Comparison of ENCODE assay signal across 25 cellular contexts in the genomic region with DNA sequence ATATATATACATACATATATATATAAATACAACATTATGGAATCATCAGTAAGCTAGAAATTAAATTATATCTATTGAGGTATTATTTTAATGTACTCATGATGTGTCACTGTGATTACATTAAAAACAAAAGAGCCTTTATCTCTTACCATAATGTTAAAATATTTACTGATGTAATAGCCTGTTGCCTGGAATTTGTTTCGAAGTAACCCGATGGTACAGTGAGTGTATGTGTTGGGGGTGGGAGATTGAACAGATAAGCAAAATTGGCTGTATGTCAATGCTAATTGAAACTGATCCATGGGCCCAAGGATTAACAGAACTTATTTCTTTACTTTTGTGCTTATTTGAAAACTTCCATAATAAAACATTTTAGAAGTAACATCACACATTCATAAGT.
DNase-seq lines count a peak whose midpoint lies in the region; ATAC-seq, FAIRE-seq and TF ChIP-seq lines count a peak whose summit lies in the region.
"Had no signal": no experiment of that assay in that cellular context is flagged by ENCODE, and none has a peak within 500 bp of the region (broad histone marks: within the 10 kb centered on the region; RNA-seq: fewer than 3 reads in every experiment).

No MANE protein-coding gene starts in this region.

- ATAC-seq in GM21723 (IDR thresholded peaks at IDR 0.05; ENCODE audit: unreplicated experiment): no peak
- ATAC-seq: naive thymus-derived CD8-positive, alpha-beta T cell had no signal

- peak; percentile 39 for DNase-seq in Caki2 (ENCODE audit: low read depth)
- DNase-seq in OCI-M1 (lab: John Stamatoyannopoulos, UW): peak; percentile 7
- DNase-seq in astrocyte (ENCODE audit: low read depth): peak; percentile 70
- peak; percentile 16 to 52 for DNase-seq in foreskin fibroblast
- no peak for DNase-seq in H4 (ENCODE audit: low spot score)
- DNase-seq in NOMO-1 treated with DMSO at 0.1 percent for 48 hours (lab: John Stamatoyannopoulos, UW; ENCODE audit: unreplicated experiment): no peak
- DNase-seq: activated B cell treated with CpG ODN at 0.5 μM for 24 hours; activated CD4-positive, alpha-beta T cell treated with anti-CD3 and anti-CD28 coated beads, Interleukin-2, amount 50 U/mL, for 1 hour; activated naive CD4-positive, alpha-beta T cell treated with anti-CD3 and anti-CD28 coated beads for 36 hours; amygdala; COR-L47; dermis blood vessel endothelial cell; DMS79 treated with DMSO at 0.1 percent for 48 hours; H9; naive thymus-derived CD8-positive, alpha-beta T cell; NCI-H1092 treated with DMSO at 0.1 percent for 48 hours; NCI-H1930; NCI-H748 treated with DMSO at 0.1 percent for 48 hours; occipital lobe; stimulated activated CD4-positive, alpha-beta T cell treated with anti-CD3 and anti-CD28 coated beads, Interleukin-2, amount 100 ng/mL, for 24 hours; T-helper 9 cell; tibial artery had no signal

- no peak overlapping the region for H3K9ac ChIP-seq in astrocyte (ENCODE audit: low read length)
- H3K9ac ChIP-seq: BLaER1 treated with 17β-estradiol and CSF1 and Interleukin-3, amounts not matched to agents 10 nM and 100 nM had no signal

- H3K27me3 Mint-ChIP-seq in astrocyte (ENCODE audit: low read depth, unreplicated experiment): no peaks in the 10 kb centered on the region
- H3K27me3 Mint-ChIP-seq: activated B cell treated with CpG ODN at 0.5 μM for 24 hours; naive thymus-derived CD8-positive, alpha-beta T cell had no signal

- no peak for FAIRE-seq in astrocyte (lab: Jason Lieb, UNC)
- FAIRE-seq: GM19239 had no signal

- no peaks in the 10 kb centered on the region for H3K36me3 ChIP-seq in astrocyte (ENCODE audit: insufficient read depth, low read length)
- H3K36me3 ChIP-seq: BLaER1 treated with 17β-estradiol and CSF1 and Interleukin-3, amounts not matched to agents 10 nM and 100 nM; tibial artery had no signal

- H3K27me3 ChIP-seq in astrocyte (ENCODE audit: insufficient read depth, low read length): no peaks in the 10 kb centered on the region
- H3K27me3 ChIP-seq: BLaER1 treated with 17β-estradiol and CSF1 and Interleukin-3, amounts not matched to agents 10 nM and 100 nM; tibial artery had no signal

- in situ Hi-C loops in Caki2 (cut with HindIII; ENCODE audit: low pct_unique_long_range_greater_than_20kb, low sequenced_read_pairs): no loop called here

- H2AFZ ChIP-seq in astrocyte (ENCODE audit: low read depth, low read length): no peak overlapping the region

- H3K27ac Mint-ChIP-seq in astrocyte (ENCODE audit: unreplicated experiment): no peak overlapping the region
- H3K27ac Mint-ChIP-seq: activated B cell treated with CpG ODN at 0.5 μM for 24 hours; activated naive CD4-positive, alpha-beta T cell treated with anti-CD3 and anti-CD28 coated beads for 36 hours; H9; naive thymus-derived CD8-positive, alpha-beta T cell had no signal

- no peak overlapping the region for H3K4me2 ChIP-seq in astrocyte (ENCODE audit: low read length)
- H3K4me2 ChIP-seq: BLaER1 treated with 17β-estradiol and CSF1 and Interleukin-3, amounts not matched to agents 10 nM and 100 nM had no signal

- H3K4me3 Mint-ChIP-seq in astrocyte (ENCODE audit: unreplicated experiment): no peak overlapping the region
- H3K4me3 Mint-ChIP-seq: activated B cell treated with CpG ODN at 0.5 μM for 24 hours; activated naive CD4-positive, alpha-beta T cell treated with anti-CD3 and anti-CD28 coated beads for 36 hours; H9; naive thymus-derived CD8-positive, alpha-beta T cell had no signal

- H3K4me1 Mint-ChIP-seq in astrocyte (ENCODE audit: low read depth, unreplicated experiment): peaks cover 2% of the 10 kb centered on the region
- H3K4me1 Mint-ChIP-seq: activated B cell treated with CpG ODN at 0.5 μM for 24 hours; H9; naive thymus-derived CD8-positive, alpha-beta T cell had no signal

- no peak for TF ChIP-seq CTCF in astrocyte (IDR thresholded peaks at IDR 0.05; ENCODE audit: insufficient read depth, low read depth, low read length)
- no peak for TF ChIP-seq CTCF in foreskin fibroblast (IDR thresholded peaks at IDR 0.05; ENCODE audit: low read depth, low read length)

- no peaks in the 10 kb centered on the region for H3K36me3 Mint-ChIP-seq in astrocyte (ENCODE audit: low read depth, unreplicated experiment)
- H3K36me3 Mint-ChIP-seq: naive thymus-derived CD8-positive, alpha-beta T cell had no signal

- H3K4me1 ChIP-seq in astrocyte (ENCODE audit: insufficient read depth, low read length): no peaks in the 10 kb centered on the region
- H3K4me1 ChIP-seq: tibial artery had no signal

- H3K4me3 ChIP-seq in astrocyte (ENCODE audit: insufficient read depth, low read depth, low read length): no peak overlapping the region
- no peak overlapping the region for H3K4me3 ChIP-seq in foreskin fibroblast (ENCODE audit: low read depth in 1 of 2, low read length in 2 of 2)
- H3K4me3 ChIP-seq: BLaER1 treated with 17β-estradiol and CSF1 and Interleukin-3, amounts not matched to agents 10 nM and 100 nM; tibial artery had no signal

- H3K27ac ChIP-seq in astrocyte (ENCODE audit: low read depth, low read length): no peak overlapping the region
- H3K27ac ChIP-seq: BLaER1 treated with 17β-estradiol and CSF1 and Interleukin-3, amounts not matched to agents 10 nM and 100 nM; tibial artery had no signal

- H4K20me1 ChIP-seq in astrocyte (ENCODE audit: insufficient read depth, low read length): no peaks in the 10 kb centered on the region
- H4K20me1 ChIP-seq: BLaER1 treated with 17β-estradiol and CSF1 and Interleukin-3, amounts not matched to agents 10 nM and 100 nM had no signal

- no peaks in the 10 kb centered on the region for H3K79me2 ChIP-seq in astrocyte (ENCODE audit: insufficient read depth, low read length)

- no peaks in the 10 kb centered on the region for H3K9me3 ChIP-seq in astrocyte (ENCODE audit: insufficient read depth, low read depth, low read length)
- H3K9me3 ChIP-seq: BLaER1 treated with 17β-estradiol and CSF1 and Interleukin-3, amounts not matched to agents 10 nM and 100 nM; tibial artery had no signal

- no peaks in the 10 kb centered on the region for H3K9me3 Mint-ChIP-seq in astrocyte (ENCODE audit: unreplicated experiment)
- H3K9me3 Mint-ChIP-seq: activated B cell treated with CpG ODN at 0.5 μM for 24 hours, H9 had no signal

Comparison
In these comparisons a context has a peak if more than half of its experiments do, and no peak if none do; other contexts are left out.
1. DNase-seq: peak in Caki2 (single experiment), OCI-M1 (single experiment), astrocyte (single experiment) and foreskin fibroblast (2 of 2); none in H4 (single experiment) and NOMO-1 treated with DMSO at 0.1 percent for 48 hours (single experiment).